Comparison of ENCODE assay signal across 10 cellular contexts in genomic region chr13:79448413-79448812, GRCh38. TPM values are rescaled to one million over a fixed set of nuclear protein-coding genes. Genes with fewer than 3 reads are reported as not detected.
DNase-seq lines count a peak whose midpoint lies in the region; ATAC-seq, FAIRE-seq and TF ChIP-seq lines count a peak whose summit lies in the region.
"Had no signal": no experiment of that assay in that cellular context is flagged by ENCODE, and none has a peak within 500 bp of the region (broad histone marks: within the 10 kb centered on the region; RNA-seq: fewer than 3 reads in every experiment).

No MANE protein-coding gene starts in this region.

- no peaks in the 10 kb centered on the region for H3K27me3 ChIP-seq in BLaER1 treated with 17β-estradiol and CSF1 and Interleukin-3, amounts not matched to agents 10 nM and 100 nM
- H3K27me3 ChIP-seq in MM.1S (replicated peaks; ENCODE audit: insufficient read depth, low read length), result no peaks in the 10 kb centered on the region
- H3K27me3 ChIP-seq in bronchial epithelial cell (ENCODE audit: control insufficient read depth, insufficient read depth, low read length), result no peaks in the 10 kb centered on the region
- no peaks in the 10 kb centered on the region for H3K27me3 ChIP-seq in brain microvascular endothelial cell (replicated peaks)

- no peaks in the 10 kb centered on the region for H3F3A ChIP-seq in MM.1S (ENCODE audit: insufficient read depth, low read length)

- DNase-seq in MM.1S (peak; percentile 17), bronchial epithelial cell (ENCODE audit: low read depth) (peak; percentile 50), NCI-H2107 treated with DMSO at 0.1 percent for 48 hours (lab: John Stamatoyannopoulos, UW; ENCODE audit: unreplicated experiment) (no peak), HTR-8/SVneo (ENCODE audit: insufficient read length, low spot score) (no peak), brain microvascular endothelial cell (no peak)
- DNase-seq: NCI-H187 treated with DMSO at 0.1 percent for 48 hours had no signal

- peaks cover 28 to 45% (median 37%) of the 10 kb centered on the region in 10 experiments for H3K4me1 ChIP-seq in BLaER1 treated with 17β-estradiol and CSF1 and Interleukin-3, amounts not matched to agents 10 nM and 100 nM
- peaks cover 23% of the 10 kb centered on the region for H3K4me1 ChIP-seq in MM.1S (ENCODE audit: low read length)

- peak overlapping the region; percentile 5 to 72 (median 63); a peak in 20 of 22 replicates for H3K4me2 ChIP-seq in BLaER1 treated with 17β-estradiol and CSF1 and Interleukin-3, amounts not matched to agents 10 nM and 100 nM
- no peak overlapping the region for H3K4me2 ChIP-seq in MM.1S (ENCODE audit: low read depth, low read length)

- H3K79me2 ChIP-seq in MM.1S (ENCODE audit: low read length), result no peaks in the 10 kb centered on the region

- H3K4me3 ChIP-seq in BLaER1 treated with 17β-estradiol and CSF1 and Interleukin-3, amounts not matched to agents 10 nM and 100 nM, result peak overlapping the region in 2 of 10 experiments; percentile 8 to 13; a peak in 2 of 20 replicates
- H3K4me3 ChIP-seq in MM.1S (ENCODE audit: low read length), result no peak overlapping the region
- no peak overlapping the region for H3K4me3 ChIP-seq in bronchial epithelial cell (ENCODE audit: low read depth, low read length)
- H3K4me3 ChIP-seq in brain microvascular endothelial cell (ENCODE audit: low read depth, low read length), result no peak overlapping the region

- FAIRE-seq in bronchial epithelial cell (lab: Jason Lieb, UNC), result no peak
- FAIRE-seq in HTR-8/SVneo (lab: Jason Lieb, UNC), result no peak

- in situ Hi-C loops in brain microvascular endothelial cell (cut with HindIII; ENCODE audit: low pct_ligation_motif_present, low sequenced_read_pairs), result loop anchor here (25.0 kb wide), 1 partner anchor 89 kb away; no protein-coding TSS in a partner anchor

- no peaks in the 10 kb centered on the region for H3K9me2 ChIP-seq in MM.1S (replicated peaks; ENCODE audit: insufficient read depth, low read length)

- no peak overlapping the region for H2AFZ ChIP-seq in MM.1S (ENCODE audit: low read length)

- H4K20me1 ChIP-seq in BLaER1 treated with 17β-estradiol and CSF1 and Interleukin-3, amounts not matched to agents 10 nM and 100 nM, result no peaks in the 10 kb centered on the region
- H4K20me1 ChIP-seq in MM.1S (ENCODE audit: insufficient read depth, low read length), result no peaks in the 10 kb centered on the region

- no peak overlapping the region; a peak in 1 of 22 replicates for H3K9ac ChIP-seq in BLaER1 treated with 17β-estradiol and CSF1 and Interleukin-3, amounts not matched to agents 10 nM and 100 nM
- no peak overlapping the region for H3K9ac ChIP-seq in MM.1S (ENCODE audit: low read length)

- peak overlapping the region in 9 of 11 experiments; percentile 2 to 78 (median 57); a peak in 15 of 22 replicates for H3K27ac ChIP-seq in BLaER1 treated with 17β-estradiol and CSF1 and Interleukin-3, amounts not matched to agents 10 nM and 100 nM
- H3K27ac ChIP-seq in MM.1S (ENCODE audit: low read length) (no peak overlapping the region), brain microvascular endothelial cell (no peak overlapping the region)

- TF ChIP-seq CTCF in MM.1S (IDR thresholded peaks at IDR 0.05; ENCODE audit: low read length) (no peak), bronchial epithelial cell (IDR thresholded peaks at IDR 0.05; ENCODE audit: insufficient read depth, low read length, severe bottlenecking) (no peak), brain microvascular endothelial cell (IDR thresholded peaks at IDR 0.05; ENCODE audit: low read depth, low read length, missing control alignments) (no peak)

- peaks cover 6 to 29% (median 20%) of the 10 kb centered on the region in 11 experiments; a peak in 19 of 22 replicates for H3K9me3 ChIP-seq in BLaER1 treated with 17β-estradiol and CSF1 and Interleukin-3, amounts not matched to agents 10 nM and 100 nM (replicated peaks in 1 of 11)
- no peaks in the 10 kb centered on the region for H3K9me3 ChIP-seq in MM.1S (replicated peaks; ENCODE audit: insufficient read depth, low read length)

- H3K36me3 ChIP-seq in BLaER1 treated with 17β-estradiol and CSF1 and Interleukin-3, amounts not matched to agents 10 nM and 100 nM, result no peaks in the 10 kb centered on the region; a peak in 1 of 22 replicates
- H3K36me3 ChIP-seq in MM.1S (replicated peaks; ENCODE audit: insufficient read depth, low read length), result no peaks in the 10 kb centered on the region
- no peaks in the 10 kb centered on the region for H3K36me3 ChIP-seq in bronchial epithelial cell (ENCODE audit: control insufficient read depth, insufficient read depth, low read length)
- no peaks in the 10 kb centered on the region for H3K36me3 ChIP-seq in brain microvascular endothelial cell (replicated peaks)

- ATAC-seq in GM19351 (IDR thresholded peaks at IDR 0.05; ENCODE audit: unreplicated experiment) (peak; percentile 23), GM18868 (IDR thresholded peaks at IDR 0.05; ENCODE audit: unreplicated experiment) (no peak)
- ATAC-seq: Right ventricle myocardium inferior had no signal

RNA-seq across cellular contexts. Expression of gene NDFIP2, which starts 32.5 kb away (rescaled TPM):
- total RNA-seq in bronchial epithelial cell, result 61.7 and 80.0 TPM in 2 replicates

RNA-seq across cellular contexts. Expression of gene RBM26, which starts 42.4 kb away (rescaled TPM):
- 13.7 and 15.7 TPM in 2 replicates for total RNA-seq in bronchial epithelial cell

Comparison
In these comparisons a context has a peak if more than half of its experiments do, and no peak if none do; other contexts are left out.
1. H3K27ac ChIP-seq: peak in BLaER1 treated with 17β-estradiol and CSF1 and Interleukin-3, amounts not matched to agents 10 nM and 100 nM (9 of 11); none in MM.1S (single experiment) and brain microvascular endothelial cell (single experiment).
2. DNase-seq: peak in MM.1S (single experiment) and bronchial epithelial cell (single experiment); none in NCI-H2107 treated with DMSO at 0.1 percent for 48 hours (single experiment), HTR-8/SVneo (single experiment) and brain microvascular endothelial cell (single experiment).